ENCODE assay signal across 8 cellular contexts in the genomic region with DNA sequence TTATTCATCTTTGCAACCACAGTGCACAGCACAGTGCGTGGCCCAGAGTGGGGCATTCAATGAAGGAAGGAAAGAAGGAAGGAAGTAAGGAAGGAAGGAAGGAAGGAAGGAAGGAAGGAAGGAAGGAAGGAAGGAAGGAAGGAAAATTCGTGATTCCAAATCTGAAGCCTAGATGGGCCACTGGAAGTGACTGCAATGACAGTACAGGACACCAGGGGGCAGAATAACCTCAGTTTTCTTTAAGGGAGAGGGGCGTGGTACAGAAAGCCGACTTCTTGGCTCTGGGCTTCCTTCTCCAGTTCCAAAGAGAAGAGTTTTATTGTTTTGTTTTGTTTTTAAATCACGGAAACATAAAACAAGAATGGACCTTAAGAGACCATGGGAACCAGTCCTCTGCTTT. TPM values are rescaled to one million over a fixed set of nuclear protein-coding genes. Genes with fewer than 3 reads are reported as not detected.
DNase-seq lines count a peak whose midpoint lies in the region; ATAC-seq and TF ChIP-seq lines count a peak whose summit lies in the region.

No MANE protein-coding gene starts in this region.

- H3K9me3 Mint-ChIP-seq in activated CD4-positive, alpha-beta memory T cell treated with anti-CD3 and anti-CD28 coated beads, Interleukin-2, amount 10 ng/mL, durations not matched to agents 7 days and 5 days: no peaks in the 10 kb centered on the region
- H3K9me3 Mint-ChIP-seq in endodermal cell: no peaks in the 10 kb centered on the region
- H3K9me3 Mint-ChIP-seq in stimulated activated naive CD8-positive, alpha-beta T cell treated with anti-CD3 and anti-CD28 coated beads, Interleukin-15, amount 100 ng/mL, for 72 hours: no peaks in the 10 kb centered on the region

- H3K36me3 ChIP-seq in endodermal cell (ENCODE audit: control insufficient read depth, insufficient read depth, low read length): no peaks in the 10 kb centered on the region

- CTCF ChIA-PET in activated CD4-positive, alpha-beta memory T cell treated with anti-CD3 and anti-CD28 coated beads, Interleukin-2, amount 10 ng/mL, durations not matched to agents 7 days and 5 days (lab: Charles Lee): interaction anchor here (0.6 to 1.0 kb wide), 2 partner anchors 27 to 454 kb away, joined by 3 to 4 read pairs; no protein-coding TSS in a partner anchor

- peak; percentile 37 for ATAC-seq in GM21786 (IDR thresholded peaks at IDR 0.05; ENCODE audit: unreplicated experiment)
- ATAC-seq in stimulated activated naive CD8-positive, alpha-beta T cell treated with anti-CD3 and anti-CD28 coated beads, Interleukin-15, amount 100 ng/mL, for 72 hours: no peak
- ATAC-seq in HG03469 (IDR thresholded peaks at IDR 0.05; ENCODE audit: unreplicated experiment): no peak

- H3K4me1 ChIP-seq in endodermal cell (ENCODE audit: control insufficient read depth, insufficient read depth, low read length): no peaks in the 10 kb centered on the region

- POLR2A ChIA-PET in activated CD4-positive, alpha-beta memory T cell treated with anti-CD3 and anti-CD28 coated beads, Interleukin-2, amount 10 ng/mL, durations not matched to agents 7 days and 5 days (lab: Charles Lee): no interaction called here

- peak; percentile 71 for DNase-seq in NCI-H460 (ENCODE audit: extremely low read depth, low read depth)
- DNase-seq in activated CD4-positive, alpha-beta memory T cell treated with anti-CD3 and anti-CD28 coated beads, Interleukin-2, amount 10 ng/mL, durations not matched to agents 7 days and 5 days: peak; percentile 52
- peak; percentile 80 for DNase-seq in endodermal cell
- DNase-seq in middle frontal gyrus (ENCODE audit: extremely low spot score, low spot score): peak; percentile 52
- DNase-seq in stimulated activated naive CD8-positive, alpha-beta T cell treated with anti-CD3 and anti-CD28 coated beads, Interleukin-15, amount 100 ng/mL, for 72 hours: peak; percentile 17 to 38

- peaks cover 3% of the 10 kb centered on the region for H3K27me3 Mint-ChIP-seq in activated CD4-positive, alpha-beta memory T cell treated with anti-CD3 and anti-CD28 coated beads, Interleukin-2, amount 10 ng/mL, durations not matched to agents 7 days and 5 days
- peaks cover 20% of the 10 kb centered on the region for H3K27me3 Mint-ChIP-seq in endodermal cell (ENCODE audit: insufficient read depth)
- no peaks in the 10 kb centered on the region for H3K27me3 Mint-ChIP-seq in stimulated activated naive CD8-positive, alpha-beta T cell treated with anti-CD3 and anti-CD28 coated beads, Interleukin-15, amount 100 ng/mL, for 72 hours

- H3K27ac Mint-ChIP-seq in activated CD4-positive, alpha-beta memory T cell treated with anti-CD3 and anti-CD28 coated beads, Interleukin-2, amount 10 ng/mL, durations not matched to agents 7 days and 5 days: no peak overlapping the region
- H3K27ac Mint-ChIP-seq in endodermal cell: no peak overlapping the region
- H3K27ac Mint-ChIP-seq in stimulated activated naive CD8-positive, alpha-beta T cell treated with anti-CD3 and anti-CD28 coated beads, Interleukin-15, amount 100 ng/mL, for 72 hours: peak overlapping the region in 1 of 2 donors; percentile 41

- peak; percentile 66 for TF ChIP-seq CTCF in C4-2B (conservative IDR thresholded peaks at IDR 0.05)
- TF ChIP-seq CTCF in endodermal cell (conservative IDR thresholded peaks at IDR 0.05): peak; percentile 87

- H3K4me3 Mint-ChIP-seq in activated CD4-positive, alpha-beta memory T cell treated with anti-CD3 and anti-CD28 coated beads, Interleukin-2, amount 10 ng/mL, durations not matched to agents 7 days and 5 days: no peak overlapping the region
- H3K4me3 Mint-ChIP-seq in endodermal cell: no peak overlapping the region
- no peak overlapping the region for H3K4me3 Mint-ChIP-seq in stimulated activated naive CD8-positive, alpha-beta T cell treated with anti-CD3 and anti-CD28 coated beads, Interleukin-15, amount 100 ng/mL, for 72 hours

- H3K36me3 Mint-ChIP-seq in activated CD4-positive, alpha-beta memory T cell treated with anti-CD3 and anti-CD28 coated beads, Interleukin-2, amount 10 ng/mL, durations not matched to agents 7 days and 5 days (ENCODE audit: low read depth): no peaks in the 10 kb centered on the region
- peaks cover 4% of the 10 kb centered on the region for H3K36me3 Mint-ChIP-seq in endodermal cell (ENCODE audit: low read depth)

- no peak overlapping the region for H3K4me3 ChIP-seq in endodermal cell (ENCODE audit: low read length)

- 7% methylated on average over 4 of the region's 5 CpGs; no CpG with 5 or more reads in 1 of the 2 experiments for WGBS in endodermal cell (ENCODE audit: insufficient coverage in 1 of 2, insufficient read length in 1 of 2), 2 experiments

- H3K9me3 ChIP-seq in endodermal cell (ENCODE audit: control insufficient read depth, low read length): no peaks in the 10 kb centered on the region

- H3K9ac ChIP-seq in endodermal cell (ENCODE audit: extremely low read depth, low read length, poor library complexity, severe bottlenecking): no peak overlapping the region

- no peak overlapping the region for H3K27ac ChIP-seq in C4-2B
- H3K27ac ChIP-seq in endodermal cell (ENCODE audit: low read depth, low read length): no peak overlapping the region

- peaks cover 23% of the 10 kb centered on the region for H3K4me1 Mint-ChIP-seq in activated CD4-positive, alpha-beta memory T cell treated with anti-CD3 and anti-CD28 coated beads, Interleukin-2, amount 10 ng/mL, durations not matched to agents 7 days and 5 days
- H3K4me1 Mint-ChIP-seq in endodermal cell: no peaks in the 10 kb centered on the region
- H3K4me1 Mint-ChIP-seq in stimulated activated naive CD8-positive, alpha-beta T cell treated with anti-CD3 and anti-CD28 coated beads, Interleukin-15, amount 100 ng/mL, for 72 hours: peaks cover 36% of the 10 kb centered on the region

- H3K27me3 ChIP-seq in endodermal cell (ENCODE audit: control insufficient read depth, insufficient read depth, low read length, poor library complexity, severe bottlenecking): no peaks in the 10 kb centered on the region

RNA-seq across cellular contexts. Expression of gene APLN, which starts 47.8 kb away (rescaled TPM):
- 8.9 and 9.8 TPM in 2 replicates for total RNA-seq in NCI-H460 (2014; rRNA removed; shearing (Covaris generic))
- polyA plus RNA-seq in NCI-H460 (2014; cell fraction: nucleus; rRNA removed): 39.9 and 45.9 TPM in 2 replicates
- under 1 TPM; 0.15 TPM for total RNA-seq in activated CD4-positive, alpha-beta memory T cell treated with anti-CD3 and anti-CD28 coated beads, Interleukin-2, amount 10 ng/mL, durations not matched to agents 7 days and 5 days
- total RNA-seq in endodermal cell: under 1 TPM in 1 of 2 donors, not detected in 1; 0.22 TPM
- polyA plus RNA-seq in endodermal cell (2013, experiment 1 of 2): 0.64 TPM
- 0.99 TPM for polyA plus RNA-seq in endodermal cell (2013, experiment 2 of 2)

Comparison
In these comparisons a context has a peak if more than half of its experiments do, and no peak if none do; other contexts are left out.
1. DNase-seq: peak in every context shown above with its lines; median percentile 80 in endodermal cell; 71 in NCI-H460; 52 in activated CD4-positive, alpha-beta memory T cell treated with anti-CD3 and anti-CD28 coated beads, Interleukin-2, amount 10 ng/mL, durations not matched to agents 7 days and 5 days; 52 in middle frontal gyrus; 28 in stimulated activated naive CD8-positive, alpha-beta T cell treated with anti-CD3 and anti-CD28 coated beads, Interleukin-15, amount 100 ng/mL, for 72 hours.